ENCODE assay signal across 4 cellular contexts in the genomic region with DNA sequence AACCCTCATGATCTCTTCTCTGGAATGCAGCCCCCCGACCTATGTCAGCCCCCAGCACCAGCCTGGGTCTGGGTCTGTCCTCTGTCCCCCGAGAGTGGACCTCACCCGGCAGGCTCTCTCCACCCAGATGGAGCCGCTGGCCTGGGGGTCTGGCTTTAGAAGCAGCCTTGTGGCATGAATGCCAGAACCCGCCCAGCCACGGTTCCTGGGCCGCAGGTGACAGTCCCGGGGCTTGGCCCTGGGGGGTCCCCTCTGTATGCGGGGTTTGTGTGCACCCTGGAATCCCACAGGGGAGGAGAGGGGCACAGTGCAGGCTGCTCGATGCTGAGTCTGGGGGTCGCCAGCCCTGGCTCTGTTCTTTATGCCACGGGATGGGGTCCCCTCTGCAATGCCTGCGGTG.
"Had no signal": no experiment of that assay in that cellular context is flagged by ENCODE, and none has a peak within 500 bp of the region (broad histone marks: within the 10 kb centered on the region; RNA-seq: fewer than 3 reads in every experiment).

No MANE protein-coding gene starts in this region.

- H3K27ac Mint-ChIP-seq: GM23338, H9 had no signal

- DNase-seq: H9, HCEC 1CT, IMR-90 had no signal

- ATAC-seq: GM23338 had no signal

- H3K4me1 Mint-ChIP-seq: GM23338, H9 had no signal

- H3K4me3 ChIP-seq: GM23338 had no signal

- H3K4me3 Mint-ChIP-seq: GM23338, H9 had no signal
